ENCODE assay signal across 8 cellular contexts in the genomic region with DNA sequence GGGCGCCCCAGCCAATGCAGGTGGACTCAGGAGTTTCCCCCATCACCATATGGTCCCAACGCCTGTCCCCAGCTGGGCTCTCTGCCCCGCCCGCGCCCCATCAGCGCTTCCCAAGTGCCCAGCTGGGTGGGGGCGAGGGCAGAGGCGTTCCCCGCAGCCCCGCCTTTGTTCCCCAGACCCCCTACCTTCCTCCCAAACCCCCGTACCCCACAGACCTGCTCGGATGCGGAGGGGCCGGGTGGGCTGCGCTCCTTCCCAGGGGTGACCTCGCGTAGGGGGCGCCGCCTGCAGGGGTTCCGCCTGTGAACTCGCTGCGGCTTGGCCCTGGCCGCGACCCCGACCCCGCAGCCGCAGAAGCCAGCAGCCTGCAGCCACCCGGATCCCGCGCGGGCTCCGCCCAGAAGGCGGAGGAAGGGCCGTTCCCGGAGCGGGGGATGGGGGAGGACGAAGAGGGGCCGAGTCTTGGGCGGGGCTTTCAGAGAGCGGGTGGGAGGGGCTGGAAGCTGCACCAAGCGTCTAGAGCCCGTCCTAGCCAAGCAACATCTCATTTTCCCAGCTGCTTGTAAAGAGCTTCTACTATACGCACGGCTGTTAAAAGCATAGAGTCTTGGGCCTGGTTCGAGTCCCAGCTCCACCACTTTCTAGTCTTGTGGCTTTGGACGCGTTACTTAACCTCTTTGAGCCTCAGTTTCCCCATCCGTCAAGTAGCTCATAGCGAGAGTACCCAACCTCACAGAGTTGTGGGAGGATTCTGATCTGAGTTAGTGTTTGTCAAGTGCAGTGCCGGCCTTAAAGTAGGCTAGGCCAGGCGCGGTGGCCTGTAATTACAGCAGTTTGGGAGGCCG. TPM values are rescaled to one million over a fixed set of nuclear protein-coding genes. Genes with fewer than 3 reads are reported as not detected.
DNase-seq lines count a peak whose midpoint lies in the region; ATAC-seq, FAIRE-seq and TF ChIP-seq lines count a peak whose summit lies in the region.

A gene with protein sequence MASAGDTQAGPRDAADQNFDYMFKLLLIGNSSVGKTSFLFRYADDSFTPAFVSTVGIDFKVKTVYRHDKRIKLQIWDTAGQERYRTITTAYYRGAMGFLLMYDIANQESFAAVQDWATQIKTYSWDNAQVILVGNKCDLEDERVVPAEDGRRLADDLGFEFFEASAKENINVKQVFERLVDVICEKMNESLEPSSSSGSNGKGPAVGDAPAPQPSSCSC (minus strand): TSS at position 404 of the 845 bp plus-strand sequence. CDS start 2,258 bp downstream, outside the sequence.

- WGBS in K562 (ENCODE audit: insufficient coverage, low coverage, missing lambda C conversion rate): 9% methylated on average over 31 of the region's 53 CpGs

- DNase-seq in D721Med (ENCODE audit: insufficient read length, low spot score): peak; percentile 99
- DNase-seq in HEK293T (ENCODE audit: extremely low spot score): peak; percentile 94
- peak; percentile 54 for DNase-seq in NCI-H2081 treated with DMSO at 0.1 percent for 48 hours (lab: John Stamatoyannopoulos, UW)
- DNase-seq in K562 (ENCODE audit: extremely low read depth in 1 of 4, low spot score in 3 of 4): peak; percentile 94 to 98 (median 98)
- DNase-seq in iPS DF 19.7 (ENCODE audit: low read depth, low spot score): peak; percentile 71
- no peak for DNase-seq in retinal pigment epithelial cell (ENCODE audit: low read depth)

- peaks cover 11 to 37% of the 10 kb centered on the region in 2 experiments; a peak in 4 of 5 replicates for H3K4me1 ChIP-seq in K562 (replicated peaks in 1 of 2; ENCODE audit: control insufficient read depth in 2 of 2, insufficient read depth in 2 of 2, low read length in 2 of 2)

- no peak within 1 kb of the TSS; the same call in 2 of the 3 replicates for H3K27ac ChIP-seq in K562 (ENCODE audit: extremely low read depth, low read depth, low read length)

- peak within 1 kb of the TSS; percentile 85 for H2AFZ ChIP-seq in K562 (ENCODE audit: low read depth, low read length)

- no TSS peak for BruUV-seq in K562 (replicated peaks; lab: Mats Ljungman, UMichigan)

- TF ChIP-seq RAD21 in K562 (CRISPR knock-in tag; conservative IDR thresholded peaks at IDR 0.05 in 1 of 2, IDR thresholded peaks at IDR 0.05 in 1 of 2): no peak

- FAIRE-seq in D721Med (lab: Jason Lieb, UNC) (no peak), TTC549 (lab: Jason Lieb, UNC) (peak; percentile 29), K562 (lab: Jason Lieb, UNC) (peak; percentile 92)

- CTCF ChIA-PET in HEK293T (lab: Yijun Ruan, JAX): no interaction called here
- CTCF ChIA-PET in K562 (lab: Yijun Ruan, JAX; ENCODE audit: low intra/inter-chr PET ratio): no interaction called here

- TF ChIP-seq CTCF in D721Med (IDR thresholded peaks at IDR 0.05; ENCODE audit: insufficient read depth, missing control alignments): no peak
- no peak for TF ChIP-seq CTCF in K562 (IDR thresholded peaks at IDR 0.05 in 2 of 3, conservative IDR thresholded peaks at IDR 0.05 in 1 of 3; ENCODE audit: insufficient read depth in 2 of 3, low read depth in 1 of 3, low read length in 3 of 3)
- TF ChIP-seq CTCF in retinal pigment epithelial cell (conservative IDR thresholded peaks at IDR 0.05; ENCODE audit: low read depth, low read length): no peak

- no peaks in the 10 kb centered on the region for H3K9me1 ChIP-seq in K562 (ENCODE audit: control insufficient read depth, insufficient read depth, low read length)

- POLR2A ChIA-PET in HEK293T (lab: Yijun Ruan, JAX): interaction anchor here (1.0 to 1.3 kb wide), 4 partner anchors 15 to 42 kb away, joined by 4 to 6 read pairs (median 4); a partner anchor contains a TSS
- POLR2A ChIA-PET in K562 (lab: Yijun Ruan, JAX): interaction anchor here (0.6 to 1.4 kb wide), 5 partner anchors 10 to 214 kb away, joined by 3 to 5 read pairs (median 3); a partner anchor contains a TSS

- H3K9me3 ChIP-seq in K562 (replicated peaks; ENCODE audit: control insufficient read depth, insufficient read depth, low read depth, low read length): peaks cover 5% of the 10 kb centered on the region; the same call in 1 of the 2 replicates

- peak within 1 kb of the TSS; percentile 88 for H3K4me2 ChIP-seq in K562 (ENCODE audit: insufficient read depth, low read length)

- no peaks in the 10 kb centered on the region for H4K20me1 ChIP-seq in K562 (replicated peaks; ENCODE audit: control insufficient read depth, insufficient read depth, low read length)

- no peaks in the 10 kb centered on the region for H3K79me2 ChIP-seq in K562 (ENCODE audit: control insufficient read depth, insufficient read depth, low read length)

- 0 out of 2 replicates have a peak, but pooled peaks have one; percentile 25 for TF ChIP-seq POLR2A in K562 (conservative IDR thresholded peaks at IDR 0.05)

- intact Hi-C loops in K562 (cut with micrococcal nuclease): no loop called here

- peak within 1 kb of the TSS in 1 of 2 experiments; percentile 84; a peak in 2 of 4 replicates for H3K9ac ChIP-seq in K562 (ENCODE audit: insufficient read depth in 1 of 2, low read depth in 2 of 2, low read length in 2 of 2)

- H3K36me3 ChIP-seq in K562 (ENCODE audit: control insufficient read depth, insufficient read depth, low read length): no peaks in the 10 kb centered on the region

- ATAC-seq in K562 (peak; percentile 99), HG02938 (IDR thresholded peaks at IDR 0.05; ENCODE audit: unreplicated experiment) (no peak)

- in situ Hi-C loops in K562 (cut with MboI): no loop called here

- TF ChIP-seq EP300 in K562 (IDR thresholded peaks at IDR 0.05; ENCODE audit: low read length): no peak

- H3K27me3 ChIP-seq in K562 (ENCODE audit: control insufficient read depth in 2 of 2, insufficient read depth in 2 of 2, low read length in 2 of 2): no peaks in the 10 kb centered on the region

- H3K4me3 ChIP-seq in K562 (peak within 1 kb of the TSS; percentile 40), retinal pigment epithelial cell (ENCODE audit: low read length) (peak within 1 kb of the TSS; percentile 55)

TF ChIP-seq in HEK293T, 16 proteins besides CTCF, POLR2A, EP300 and RAD21:
- no peak for TF ChIP-seq ZNF384 (IDR thresholded peaks at IDR 0.05)
- no peak for TF ChIP-seq FOXM1 (IDR thresholded peaks at IDR 0.05; ENCODE audit: borderline replicate concordance)
- TF ChIP-seq, protein P1, sequence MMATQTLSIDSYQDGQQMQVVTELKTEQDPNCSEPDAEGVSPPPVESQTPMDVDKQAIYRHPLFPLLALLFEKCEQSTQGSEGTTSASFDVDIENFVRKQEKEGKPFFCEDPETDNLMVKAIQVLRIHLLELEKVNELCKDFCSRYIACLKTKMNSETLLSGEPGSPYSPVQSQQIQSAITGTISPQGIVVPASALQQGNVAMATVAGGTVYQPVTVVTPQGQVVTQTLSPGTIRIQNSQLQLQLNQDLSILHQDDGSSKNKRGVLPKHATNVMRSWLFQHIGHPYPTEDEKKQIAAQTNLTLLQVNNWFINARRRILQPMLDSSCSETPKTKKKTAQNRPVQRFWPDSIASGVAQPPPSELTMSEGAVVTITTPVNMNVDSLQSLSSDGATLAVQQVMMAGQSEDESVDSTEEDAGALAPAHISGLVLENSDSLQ (IDR thresholded peaks at IDR 0.05): no peak
- TF ChIP-seq SP1 (IDR thresholded peaks at IDR 0.05): no peak
- TF ChIP-seq HDGF (IDR thresholded peaks at IDR 0.05; ENCODE audit: borderline replicate concordance): no peak
- TF ChIP-seq SUZ12 (IDR thresholded peaks at IDR 0.05): no peak
- no peak for TF ChIP-seq FOXA1 (IDR thresholded peaks at IDR 0.05)
- no peak for TF ChIP-seq BHLHE40 (IDR thresholded peaks at IDR 0.05; ENCODE audit: borderline replicate concordance)
- no peak for TF ChIP-seq FOXK2 (IDR thresholded peaks at IDR 0.05)
- TF ChIP-seq ARNT (IDR thresholded peaks at IDR 0.05): no peak

TF ChIP-seq in K562, 482 proteins besides CTCF, POLR2A, EP300 and RAD21 (continues in another document):
- TF ChIP-seq ZNF41 (CRISPR knock-in tag; conservative IDR thresholded peaks at IDR 0.05): no peak
- no peak for TF ChIP-seq POLR2B (IDR thresholded peaks at IDR 0.05; ENCODE audit: low read depth, partially characterized antibody)
- peak; percentile 29 for TF ChIP-seq SAP30 (IDR thresholded peaks at IDR 0.05; ENCODE audit: borderline replicate concordance, insufficient read depth, low read depth, low read length, poor library complexity, severe bottlenecking)
- no peak for TF ChIP-seq MYNN (IDR thresholded peaks at IDR 0.05)
- no peak for TF ChIP-seq MYNN (CRISPR knock-in tag; IDR thresholded peaks at IDR 0.05)
- peak in 1 of 2 experiments; percentile 20; a peak in 1 of 4 replicates for TF ChIP-seq RCOR1 (IDR thresholded peaks at IDR 0.05; ENCODE audit: borderline replicate concordance in 1 of 2, low read depth in 2 of 2, low read length in 2 of 2)
- TF ChIP-seq POLR3A (IDR thresholded peaks at IDR 0.05; ENCODE audit: borderline replicate concordance, extremely low read depth, insufficient read depth, insufficient read length): no peak
- TF ChIP-seq TSC22D4 (tag; IDR thresholded peaks at IDR 0.05): no peak
- peak; percentile 81 for TF ChIP-seq PCBP1 (IDR thresholded peaks at IDR 0.05; ENCODE audit: low read depth, low read length, poor library complexity, severe bottlenecking)
- TF ChIP-seq ZNF347 (CRISPR knock-in tag; IDR thresholded peaks at IDR 0.05; ENCODE audit: low read depth): no peak
- no peak for TF ChIP-seq PHTF2 (CRISPR knock-in tag; IDR thresholded peaks at IDR 0.05)
- TF ChIP-seq TARDBP (IDR thresholded peaks at IDR 0.05): no peak
- TF ChIP-seq EWSR1 (IDR thresholded peaks at IDR 0.05; ENCODE audit: borderline replicate concordance, low read depth, partially characterized antibody): no peak
- TF ChIP-seq KAT2B (IDR thresholded peaks at IDR 0.05; ENCODE audit: low read depth, low read length): no peak

RNA-seq across cellular contexts. Expression of the gene that starts here (rescaled TPM):
- 3.0 and 8.8 TPM in 2 replicates for total RNA-seq in K562 (2011; cell fraction: chromatin; rRNA removed; ENCODE audit: low replicate concordance)
- total RNA-seq in K562 (2011; cell fraction: nucleolus; rRNA removed): 2.5 and 3.2 TPM in 2 replicates
- 2.6 TPM in 2 replicates for total RNA-seq in K562 (2011; cell fraction: nucleoplasm; rRNA removed)
- total RNA-seq in K562 (2014; rRNA removed): 1.2 and 1.6 TPM in 2 replicates
- 1.3 and 1.4 TPM in 2 replicates for total RNA-seq in K562 (2014; rRNA removed; fragmentation: Illumina TruSeq; extraction: Trizol)
- total RNA-seq in K562 (2015; rRNA removed; fragmentation: Illumina TruSeq; extraction: Trizol): 1.8 and 1.9 TPM in 2 replicates
- total RNA-seq in K562 (2021): 3.3 and 4.5 TPM in 2 replicates
- 3.0 and 3.8 TPM in 2 replicates for polyA plus RNA-seq in K562 (2011; rRNA removed)
- 2.6 and 3.9 TPM in 2 replicates for polyA plus RNA-seq in K562 (2011; cell fraction: cytosol; rRNA removed)
- polyA plus RNA-seq in K562 (2011; cell fraction: nucleus; rRNA removed): 1.3 and 1.7 TPM in 2 replicates
- polyA plus RNA-seq in K562 (2012): 1.1 and 2.3 TPM in 2 replicates
- polyA plus RNA-seq in K562 (2014; fragmentation: Illumina TruSeq; extraction: Trizol): 0.89 and 1.4 TPM in 2 replicates
- 1 to 10 TPM in 1 of 2 experiments, under 1 TPM in 1; 0.34 to 1.1 TPM for polyA plus RNA-seq in K562 (2014; fragmentation: Nextera tagmentation; extraction: Ambion mirVana)
- polyA plus RNA-seq in K562 (2014; rRNA removed): 1.5 and 1.9 TPM in 2 replicates
- 7.1 and 8.6 TPM in 2 replicates for polyA minus RNA-seq in K562 (2011; rRNA and poly(A)+ RNA removed)
- polyA minus RNA-seq in K562 (2011; cell fraction: cytosol; rRNA and poly(A)+ RNA removed): 2.7 and 4.4 TPM in 2 replicates
- polyA minus RNA-seq in K562 (2011; cell fraction: nucleus; rRNA and poly(A)+ RNA removed): 1.2 and 1.6 TPM in 2 replicates
